Comparison of ENCODE assay signal across 9 cellular contexts in the genomic region with DNA sequence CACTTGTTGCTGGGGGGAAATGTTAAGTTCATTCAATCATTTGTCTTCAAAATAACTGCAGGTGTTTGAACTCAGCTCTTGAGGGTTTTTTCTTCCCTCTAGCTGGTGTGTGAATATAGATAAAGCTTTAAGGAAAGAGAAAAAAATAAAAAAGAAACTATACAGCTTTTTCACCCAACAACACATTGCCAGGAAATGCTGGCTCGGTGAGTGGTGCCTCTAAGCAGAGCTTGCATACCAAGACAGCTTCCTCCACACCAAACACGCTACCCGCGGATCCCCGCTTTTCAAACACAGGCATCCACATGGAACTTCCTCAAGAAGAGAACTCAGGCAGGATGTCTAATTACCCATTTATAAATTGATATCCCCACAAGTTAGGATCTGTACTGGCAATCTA.
DNase-seq lines count a peak whose midpoint lies in the region; ATAC-seq, FAIRE-seq and TF ChIP-seq lines count a peak whose summit lies in the region.
"Had no signal": no experiment of that assay in that cellular context is flagged by ENCODE, and none has a peak within 500 bp of the region (broad histone marks: within the 10 kb centered on the region; RNA-seq: fewer than 3 reads in every experiment).

No MANE protein-coding gene starts in this region.

- CTCF ChIA-PET in Calu3 (lab: Charles Lee) = no interaction called here

- no peak overlapping the region for H3K4me3 Mint-ChIP-seq in endothelial cell (ENCODE audit: unreplicated experiment)
- H3K4me3 Mint-ChIP-seq in Calu3 (ENCODE audit: low read depth, unreplicated experiment) = no peak overlapping the region

- intact Hi-C loops in Calu3 (cut with micrococcal nuclease; ENCODE audit: unreplicated experiment) = no loop called here

- no peaks in the 10 kb centered on the region for H3K9me2 ChIP-seq in DOHH2 (replicated peaks; ENCODE audit: control insufficient read depth, low read length)

- H3K4me1 Mint-ChIP-seq in endothelial cell (ENCODE audit: unreplicated experiment) (peaks cover 28% of the 10 kb centered on the region), Calu3 (ENCODE audit: low read depth, unreplicated experiment) (no peaks in the 10 kb centered on the region)

- H3K36me3 ChIP-seq in DOHH2 (ENCODE audit: control insufficient read depth, low read length) (no peaks in the 10 kb centered on the region; the same call in 1 of the 2 replicates), Peyer's patch (no peaks in the 10 kb centered on the region)
- H3K36me3 ChIP-seq: SJSA1 had no signal

- H3K27ac Mint-ChIP-seq in endothelial cell (ENCODE audit: unreplicated experiment) (peak overlapping the region; percentile 33), Calu3 (ENCODE audit: unreplicated experiment) (no peak overlapping the region)

- no peaks in the 10 kb centered on the region for H3K9me3 Mint-ChIP-seq in endothelial cell (ENCODE audit: unreplicated experiment)
- no peaks in the 10 kb centered on the region for H3K9me3 Mint-ChIP-seq in Calu3 (ENCODE audit: low read depth, unreplicated experiment)

- H3K27ac ChIP-seq in DOHH2 (ENCODE audit: low read depth, low read length) = peak overlapping the region; percentile 76
- H3K27ac ChIP-seq in Peyer's patch = no peak overlapping the region
- H3K27ac ChIP-seq in foreskin keratinocyte = no peak overlapping the region
- H3K27ac ChIP-seq: SJSA1 had no signal

- H3K27me3 ChIP-seq in DOHH2 (ENCODE audit: control insufficient read depth, low read length) (no peaks in the 10 kb centered on the region), Peyer's patch (no peaks in the 10 kb centered on the region), foreskin keratinocyte (no peaks in the 10 kb centered on the region)
- H3K27me3 ChIP-seq: SJSA1 had no signal

- peak overlapping the region; percentile 72 for H3K4me2 ChIP-seq in DOHH2 (ENCODE audit: low read length)

- H4K20me1 ChIP-seq in DOHH2 (ENCODE audit: control insufficient read depth, insufficient read depth, low read depth, low read length) = no peaks in the 10 kb centered on the region

- no peak for FAIRE-seq in HTR-8/SVneo (lab: Jason Lieb, UNC)

- no peaks in the 10 kb centered on the region for H3K9me3 ChIP-seq in DOHH2 (ENCODE audit: control insufficient read depth, insufficient read depth, low read length)
- H3K9me3 ChIP-seq in Peyer's patch = no peaks in the 10 kb centered on the region

- BruUV-seq in Calu3 (replicated peaks; lab: Mats Ljungman, UMichigan) = no TSS peak

- TF ChIP-seq POLR2A in Peyer's patch (IDR thresholded peaks at IDR 0.05) = no peak

- no peaks in the 10 kb centered on the region for H3K36me3 Mint-ChIP-seq in endothelial cell (ENCODE audit: low read depth, unreplicated experiment)
- H3K36me3 Mint-ChIP-seq in Calu3 (ENCODE audit: insufficient read depth, unreplicated experiment) = no peaks in the 10 kb centered on the region

- ATAC-seq in GM21723 (IDR thresholded peaks at IDR 0.05; ENCODE audit: unreplicated experiment) (peak; percentile 64), foreskin keratinocyte (no peak)

- H3K4me1 ChIP-seq in DOHH2 (ENCODE audit: control insufficient read depth, low read length) (peaks cover 88% of the 10 kb centered on the region), Peyer's patch (no peaks in the 10 kb centered on the region), foreskin keratinocyte (no peaks in the 10 kb centered on the region)

- peaks cover 46% of the 10 kb centered on the region for H3K79me2 ChIP-seq in DOHH2 (ENCODE audit: control insufficient read depth, low read length)

- H3K4me3 ChIP-seq in DOHH2 (ENCODE audit: low read length) = peak overlapping the region; percentile 54
- H3K4me3 ChIP-seq in Peyer's patch = no peak overlapping the region
- H3K4me3 ChIP-seq: SJSA1 had no signal

- peak in 2 of 3 donors; percentile 46 to 65 for DNase-seq in Peyer's patch
- DNase-seq in endothelial cell (ENCODE audit: low spot score) = peak; percentile 53
- DNase-seq in 8988T = no peak
- DNase-seq in HTR-8/SVneo (ENCODE audit: insufficient read length, low spot score) = no peak
- DNase-seq in foreskin keratinocyte = no peak
- DNase-seq in Calu3 = no peak

- no peak for TF ChIP-seq CTCF in DOHH2 (IDR thresholded peaks at IDR 0.05; ENCODE audit: low read depth, low read length, poor library complexity, severe bottlenecking)
- no peak for TF ChIP-seq CTCF in Peyer's patch (IDR thresholded peaks at IDR 0.05)
- no peak for TF ChIP-seq CTCF in endothelial cell (IDR thresholded peaks at IDR 0.05; ENCODE audit: unreplicated experiment)
- no peak for TF ChIP-seq CTCF in foreskin keratinocyte (conservative IDR thresholded peaks at IDR 0.05)
- no peak for TF ChIP-seq CTCF in Calu3 (IDR thresholded peaks at IDR 0.05; ENCODE audit: unreplicated experiment)

- peaks cover 28% of the 10 kb centered on the region for H3F3A ChIP-seq in DOHH2 (ENCODE audit: control insufficient read depth, insufficient read depth)

- H3K27me3 Mint-ChIP-seq in endothelial cell (ENCODE audit: unreplicated experiment) (no peaks in the 10 kb centered on the region), Calu3 (ENCODE audit: unreplicated experiment) (no peaks in the 10 kb centered on the region)

Comparison
In these comparisons a context has a peak if more than half of its experiments do, and no peak if none do; other contexts are left out.
1. DNase-seq: peak in Peyer's patch (2 of 3) and endothelial cell (single experiment); none in 8988T (single experiment), HTR-8/SVneo (single experiment), foreskin keratinocyte (0 of 2) and Calu3 (single experiment).